Comparison of ENCODE assay signal across 3 cellular contexts in genomic region chr22:26295583-26296126, GRCh38.
A peak's percentile ranks its signal among the peaks of the same experiment; 100 is the strongest.
TF ChIP-seq lines count a peak whose summit lies in the region.

No MANE protein-coding gene starts in this region.

TF ChIP-seq in SK-N-SH treated with all-trans-retinoic acid at 6 μM for 48 hours, 23 proteins besides CTCF, POLR2A, EP300 and RAD21 (continued from another document):
- TF ChIP-seq POU6F1 (CRISPR knock-in tag; IDR thresholded peaks at IDR 0.05; ENCODE audit: borderline replicate concordance, low read depth) (no peak), CREB5 (CRISPR knock-in tag; IDR thresholded peaks at IDR 0.05; ENCODE audit: low read depth) (no peak), ZNF565 (CRISPR knock-in tag; conservative IDR thresholded peaks at IDR 0.05; ENCODE audit: low read depth) (no peak), TOX (CRISPR knock-in tag; IDR thresholded peaks at IDR 0.05; ENCODE audit: borderline replicate concordance) (no peak), ZFP3 (CRISPR knock-in tag; IDR thresholded peaks at IDR 0.05) (peak; percentile 73; the same call in 1 of the 2 replicates), OSR1 (CRISPR knock-in tag; IDR thresholded peaks at IDR 0.05) (no peak)
TF ChIP-seq in SK-N-SH treated with all-trans-retinoic acid at 6 μM for 48 hours: peak in this region for 1.

TF ChIP-seq in SK-N-SH, 30 proteins besides CTCF, POLR2A, EP300 and RAD21 (continued from another document):
- TF ChIP-seq MAX (IDR thresholded peaks at IDR 0.05; ENCODE audit: low read depth) (no peak), POLR2AphosphoS5 (IDR thresholded peaks at IDR 0.05; ENCODE audit: low read depth, low read length) (no peak), SIN3A (IDR thresholded peaks at IDR 0.05; ENCODE audit: borderline replicate concordance, low read depth, low read length) (no peak), TCF12 (IDR thresholded peaks at IDR 0.05) (no peak)
TF ChIP-seq in SK-N-SH: peak in this region for 0.

TF ChIP-seq in K562, 482 proteins besides CTCF, POLR2A, EP300 and RAD21 (continued from another document):
- TF ChIP-seq ATF4 (CRISPR knock-in tag; IDR thresholded peaks at IDR 0.05) (peak; percentile 55; the same call in 1 of the 2 replicates), TRIM24 (IDR thresholded peaks at IDR 0.05) (peak; percentile 46 to 49; a peak in 2 of 4 replicates), ATF3 (IDR thresholded peaks at IDR 0.05) (peak; percentile 40; the same call in 1 of the 2 replicates), ATF3 (CRISPR knock-in tag; conservative IDR thresholded peaks at IDR 0.05) (no peak)
